Comparison of ENCODE assay signal across 7 cellular contexts in the genomic region with DNA sequence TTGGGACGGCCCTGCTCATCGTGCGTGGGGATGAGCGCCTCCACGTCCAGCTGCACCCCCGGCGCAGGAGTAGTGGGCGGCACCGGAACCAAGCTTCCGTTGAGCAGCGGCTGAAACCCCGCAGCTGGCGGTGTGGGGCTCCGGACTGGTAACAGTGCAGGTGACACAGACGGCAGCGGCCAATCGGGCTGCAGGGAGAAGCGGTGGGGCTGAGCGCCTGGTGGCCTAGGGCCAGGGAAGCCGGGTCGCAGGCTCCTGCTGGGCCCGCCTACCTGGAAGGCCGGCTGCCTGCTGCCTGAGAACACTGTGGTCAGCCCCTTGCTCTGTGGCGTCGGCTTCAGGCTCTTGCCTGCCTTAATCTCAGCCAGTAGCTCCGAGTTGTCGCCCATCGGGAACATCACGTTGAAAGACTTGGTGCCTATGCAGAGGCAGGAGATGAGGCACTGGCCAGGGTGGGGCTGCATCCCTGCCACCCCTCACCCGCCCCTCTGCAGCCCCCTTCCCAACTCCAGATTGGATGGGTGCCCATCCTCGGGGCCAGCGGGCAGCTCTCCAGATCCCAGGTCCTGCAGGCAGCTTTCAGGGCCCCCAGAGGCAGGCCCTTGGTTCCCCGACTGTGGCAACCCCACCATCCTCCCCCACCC. TPM values are rescaled to one million over a fixed set of nuclear protein-coding genes. Genes with fewer than 3 reads are reported as not detected.
DNase-seq lines count a peak whose midpoint lies in the region; ATAC-seq and TF ChIP-seq lines count a peak whose summit lies in the region.
"Not testable (repeated sequence)": the region's sequence is repeated elsewhere in the genome, so short reads cannot be mapped to it uniquely, and the experiment has no call there.

No MANE protein-coding gene starts in this region.

- H3K4me3 ChIP-seq in Peyer's patch (peak overlapping the region in 2 of 4 donors; percentile 27 to 38), right lobe of liver (peak overlapping the region in 2 of 3 donors; percentile 24 to 52)
- H3K4me3 ChIP-seq in astrocyte of the spinal cord (ENCODE audit: low read depth, low read length) = not testable (repeated sequence)

- in situ Hi-C loops in astrocyte of the spinal cord (cut with HindIII; ENCODE audit: low sequenced_read_pairs) = not testable (repeated sequence)

- intact Hi-C loops in right lobe of liver (cut with DNase I); posterior vena cava (cut with DNase I): not testable (repeated sequence)

- DNase-seq in DMS53 treated with DMSO at 0.1 percent for 48 hours (lab: John Stamatoyannopoulos, UW; ENCODE audit: unreplicated experiment) (peak; percentile 59), HT-29 (ENCODE audit: low spot score) (peak; percentile 29), Peyer's patch (peak; percentile 39 to 76 (median 59)), astrocyte of the spinal cord (ENCODE audit: low read depth, low spot score) (peak; percentile 0), glomerular visceral epithelial cell (ENCODE audit: extremely low spot score) (peak; percentile 10), right lobe of liver (peak in 2 of 3 donors; percentile 93), posterior vena cava (ENCODE audit: low spot score) (peak; percentile 79)

- WGBS in right lobe of liver (ENCODE audit: insufficient coverage, low coverage, low lambda C conversion rate, missing lambda C conversion rate) = 17% methylated on average over 11 of the region's 33 CpGs

- H3K27me3 ChIP-seq in Peyer's patch, right lobe of liver: not testable (repeated sequence)

- H3K9me3 ChIP-seq in Peyer's patch, right lobe of liver: not testable (repeated sequence)

- not testable (repeated sequence) for TF ChIP-seq CTCF in Peyer's patch (IDR thresholded peaks at IDR 0.05); astrocyte of the spinal cord (IDR thresholded peaks at IDR 0.05; ENCODE audit: low read depth, low read length)
- TF ChIP-seq CTCF in right lobe of liver (IDR thresholded peaks at IDR 0.05) = peak in 1 of 4 donors; percentile 9

- ATAC-seq in right lobe of liver = peak; percentile 74 to 85 (median 83)

- H3K27ac ChIP-seq in Peyer's patch (peak overlapping the region in 1 of 4 donors; percentile 54), right lobe of liver (peak overlapping the region in 2 of 3 donors; percentile 66 to 70)

- not testable (repeated sequence) for H3K36me3 ChIP-seq in Peyer's patch, right lobe of liver

- H3K4me1 ChIP-seq in Peyer's patch, right lobe of liver: not testable (repeated sequence)

- not testable (repeated sequence) for TF ChIP-seq POLR2A in Peyer's patch (IDR thresholded peaks at IDR 0.05); right lobe of liver (IDR thresholded peaks at IDR 0.05)

RNA-seq across cellular contexts. Expression of gene RNU1-3, which starts 29.9 kb away (rescaled TPM):
- under 0.01 TPM in 2 replicates for total RNA-seq in HT-29 (2014; rRNA removed; shearing (Covaris generic))
- total RNA-seq in Peyer's patch (under 1 TPM; under 0.01 TPM), right lobe of liver (1,000 to 10,000 TPM in 3 of 6 experiments, 100 to 1,000 TPM in 1, under 1 TPM in 2; under 0.01 to 3,377 (median 977) TPM), posterior vena cava (over 10,000 TPM; 12,584 to 18,986 TPM)

RNA-seq across cellular contexts. Expression of gene RNU1-4, which starts 43.7 kb away (rescaled TPM):
- under 0.01 TPM in 2 replicates for total RNA-seq in HT-29 (2014; rRNA removed; shearing (Covaris generic))
- total RNA-seq in Peyer's patch (under 1 TPM; under 0.01 TPM), right lobe of liver (1,000 to 10,000 TPM in 3 of 6 experiments, 100 to 1,000 TPM in 1, under 1 TPM in 2; under 0.01 to 3,377 (median 977) TPM), posterior vena cava (over 10,000 TPM; 12,584 to 18,986 TPM)

Comparison
In these comparisons a context has a peak if more than half of its experiments do, and no peak if none do; other contexts are left out.
1. DNase-seq: peak in every context shown above with its lines; median percentile 93 in right lobe of liver; 79 in posterior vena cava; 59 in DMS53 treated with DMSO at 0.1 percent for 48 hours; 59 in Peyer's patch; 29 in HT-29; 10 in glomerular visceral epithelial cell; 0 in astrocyte of the spinal cord.